18 cellular contexts compared by ENCODE assay signal in the genomic region with DNA sequence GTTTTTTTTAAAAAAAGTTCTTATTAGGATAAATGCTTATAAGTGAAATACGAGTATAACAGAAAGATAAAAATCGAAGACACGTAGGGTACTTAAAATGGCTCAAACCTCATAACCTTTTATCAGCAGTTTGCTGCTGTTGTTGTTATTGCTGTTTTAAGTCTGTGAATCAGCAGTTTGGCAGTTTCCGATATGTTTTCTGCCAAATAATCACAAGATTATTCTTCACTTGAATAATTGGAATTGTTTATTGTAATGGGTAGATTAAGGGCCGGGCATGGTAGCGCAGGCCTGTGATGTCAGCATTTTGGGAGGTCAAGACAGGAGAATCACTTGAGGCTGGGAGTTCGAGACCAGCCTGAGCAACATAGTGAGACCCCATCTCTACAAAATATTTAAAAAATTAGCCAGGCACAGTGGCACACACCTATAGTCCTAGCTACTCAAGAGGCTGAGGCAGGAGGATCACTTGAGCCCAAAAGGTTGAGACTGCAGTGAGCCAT.
DNase-seq lines count a peak whose midpoint lies in the region; ATAC-seq and TF ChIP-seq lines count a peak whose summit lies in the region.
"Had no signal": no experiment of that assay in that cellular context is flagged by ENCODE, and none has a peak within 500 bp of the region (broad histone marks: within the 10 kb centered on the region; RNA-seq: fewer than 3 reads in every experiment).

No MANE protein-coding gene starts in this region.

- no peak overlapping the region for H3K27ac Mint-ChIP-seq in CD8-positive, alpha-beta T cell
- H3K27ac Mint-ChIP-seq: CD8-positive, alpha-beta memory T cell had no signal

- DNase-seq in MG63 (peak; percentile 31), astrocyte of the hippocampus (ENCODE audit: low read depth, low spot score) (peak; percentile 56), fibroblast of the aortic adventitia (ENCODE audit: low read depth) (peak; percentile 30)
- no peak for DNase-seq in CD8-positive, alpha-beta T cell
- no peak for DNase-seq in activated CD4-positive, CD25-positive, alpha-beta regulatory T cell (lab: John Stamatoyannopoulos, UW)
- DNase-seq: CD8-positive, alpha-beta memory T cell; GDM1; Karpas-422; NCI-H1694; NCI-H2081 treated with DMSO at 0.1 percent for 48 hours; NCI-H2171 treated with DMSO at 0.1 percent for 48 hours; NCI-H524 treated with DMSO at 0.1 percent for 48 hours; NCI-H82; Peyer's patch had no signal

- peaks cover 7% of the 10 kb centered on the region for H3K36me3 Mint-ChIP-seq in CD8-positive, alpha-beta T cell

- no peaks in the 10 kb centered on the region for H3K27me3 Mint-ChIP-seq in CD8-positive, alpha-beta T cell (ENCODE audit: low read depth)
- H3K27me3 Mint-ChIP-seq: CD8-positive, alpha-beta memory T cell had no signal

- H3K9ac ChIP-seq in subcutaneous abdominal adipose tissue (ENCODE audit: low read length in 5 of 5), result no peak overlapping the region
- H3K9ac ChIP-seq: BLaER1 had no signal

- no peaks in the 10 kb centered on the region for H3K36me3 ChIP-seq in MG63
- no peaks in the 10 kb centered on the region for H3K36me3 ChIP-seq in subcutaneous abdominal adipose tissue (ENCODE audit: control insufficient read depth in 5 of 5, insufficient read depth in 5 of 5, low read length in 5 of 5)
- H3K36me3 ChIP-seq in CD8-positive, alpha-beta T cell (ENCODE audit: insufficient read depth, low read length), result no peaks in the 10 kb centered on the region
- H3K36me3 ChIP-seq: Peyer's patch, SJSA1 had no signal

- ATAC-seq in HG03108 (IDR thresholded peaks at IDR 0.05; ENCODE audit: unreplicated experiment), result no peak
- ATAC-seq in CD8-positive, alpha-beta T cell, result no peak

- no peaks in the 10 kb centered on the region for H3K4me1 ChIP-seq in subcutaneous abdominal adipose tissue (ENCODE audit: control insufficient read depth in 5 of 5, insufficient read depth in 5 of 5, low read length in 5 of 5)
- no peaks in the 10 kb centered on the region for H3K4me1 ChIP-seq in CD8-positive, alpha-beta T cell (ENCODE audit: insufficient read depth, low read length)
- H3K4me1 ChIP-seq: BLaER1, Peyer's patch, SJSA1 had no signal

- H3K4me3 Mint-ChIP-seq in CD8-positive, alpha-beta T cell, result no peak overlapping the region
- H3K4me3 Mint-ChIP-seq: CD8-positive, alpha-beta memory T cell had no signal

- POLR2A ChIA-PET in CD8-positive, alpha-beta T cell (lab: Charles Lee), result no interaction called here

- H3K4me3 ChIP-seq in MG63, result no peak overlapping the region
- no peak overlapping the region for H3K4me3 ChIP-seq in fibroblast of the aortic adventitia (ENCODE audit: low read depth, low read length)
- no peak overlapping the region for H3K4me3 ChIP-seq in subcutaneous abdominal adipose tissue (ENCODE audit: low read depth in 1 of 5, low read length in 5 of 5)
- H3K4me3 ChIP-seq in CD8-positive, alpha-beta T cell (ENCODE audit: low read depth, low read length), result no peak overlapping the region
- H3K4me3 ChIP-seq: BLaER1, Peyer's patch, SJSA1 had no signal

- H3K27me3 ChIP-seq in MG63, result no peaks in the 10 kb centered on the region
- no peaks in the 10 kb centered on the region for H3K27me3 ChIP-seq in subcutaneous abdominal adipose tissue (ENCODE audit: control insufficient read depth in 5 of 5, insufficient read depth in 4 of 5, low read length in 5 of 5)
- no peaks in the 10 kb centered on the region for H3K27me3 ChIP-seq in CD8-positive, alpha-beta T cell (ENCODE audit: insufficient read depth, low read length)
- H3K27me3 ChIP-seq: BLaER1, Peyer's patch, SJSA1 had no signal

- peak overlapping the region; percentile 37 for H3K27ac ChIP-seq in subcutaneous abdominal adipose tissue (ENCODE audit: low read depth, low read length)
- no peak overlapping the region for H3K27ac ChIP-seq in CD8-positive, alpha-beta T cell (ENCODE audit: low read depth, low read length)
- H3K27ac ChIP-seq: BLaER1, Peyer's patch, SJSA1 had no signal

- no peaks in the 10 kb centered on the region for H3K9me3 Mint-ChIP-seq in CD8-positive, alpha-beta T cell
- H3K9me3 Mint-ChIP-seq: CD8-positive, alpha-beta memory T cell had no signal

- CTCF ChIA-PET in CD8-positive, alpha-beta T cell (lab: Charles Lee), result no interaction called here

- TF ChIP-seq CTCF in fibroblast of the aortic adventitia (IDR thresholded peaks at IDR 0.05; ENCODE audit: insufficient read depth, low read length), result no peak
- no peak for TF ChIP-seq CTCF in CD8-positive, alpha-beta T cell (IDR thresholded peaks at IDR 0.05)

- H3K9me3 ChIP-seq in MG63, result no peaks in the 10 kb centered on the region
- no peaks in the 10 kb centered on the region for H3K9me3 ChIP-seq in subcutaneous abdominal adipose tissue (ENCODE audit: control insufficient read depth in 5 of 5, low read length in 5 of 5)
- no peaks in the 10 kb centered on the region for H3K9me3 ChIP-seq in CD8-positive, alpha-beta T cell (ENCODE audit: low read length)
- H3K9me3 ChIP-seq: BLaER1, Peyer's patch, SJSA1 had no signal

- H3K4me1 Mint-ChIP-seq in CD8-positive, alpha-beta T cell (ENCODE audit: low read depth), result no peaks in the 10 kb centered on the region
- H3K4me1 Mint-ChIP-seq: CD8-positive, alpha-beta memory T cell had no signal

- intact Hi-C loops in CD8-positive, alpha-beta T cell (cut with DNase I, micrococcal nuclease), result no loop called here

Comparison
In these comparisons a context has a peak if more than half of its experiments do, and no peak if none do; other contexts are left out.
1. DNase-seq: peak in MG63 (single experiment), astrocyte of the hippocampus (single experiment) and fibroblast of the aortic adventitia (single experiment); none in CD8-positive, alpha-beta T cell (0 of 7) and activated CD4-positive, CD25-positive, alpha-beta regulatory T cell (0 of 4).